8 cellular contexts compared by ENCODE assay signal in genomic region chr14:88005050-88005481, GRCh38. TPM values are rescaled to one million over a fixed set of nuclear protein-coding genes. Genes with fewer than 3 reads are reported as not detected.
DNase-seq lines count a peak whose midpoint lies in the region; ATAC-seq and TF ChIP-seq lines count a peak whose summit lies in the region.

GPR65 (plus strand) TSS chr14:88005135; CDS start chr14:88010848, 5,713 bp downstream.

- no peaks in the 10 kb centered on the region for H3K27me3 ChIP-seq in heart left ventricle
- H3K27me3 ChIP-seq in H9 (ENCODE audit: insufficient read depth, low read length) = no peaks in the 10 kb centered on the region

- no peak for DNase-seq in heart left ventricle
- DNase-seq in Right ventricle myocardium inferior (ENCODE audit: missing footprints) = no peak
- DNase-seq in SIG-M5 treated with dmso at 0.1 percent for 504 hours (lab: John Stamatoyannopoulos, UW; ENCODE audit: unreplicated experiment) = peak; percentile 88
- DNase-seq in left cardiac atrium = no peak
- DNase-seq in DMS79 treated with DMSO at 0.1 percent for 48 hours (lab: John Stamatoyannopoulos, UW) = no peak
- DNase-seq in cortex of kidney (lab: John Stamatoyannopoulos, UW) = no peak
- DNase-seq in H9 = no peak

- intact Hi-C loops in heart left ventricle (cut with DNase I) (no loop called here), Right ventricle myocardium inferior (cut with DNase I) (no loop called here), left cardiac atrium (cut with DNase I) (no loop called here)

- H3K4me3 ChIP-seq in heart left ventricle = peak within 1 kb of the TSS in 8 of 12 donors; percentile 6 to 63 (median 38)

- H3T11ph ChIP-seq in H9 (ENCODE audit: low read length) = no peak within 1 kb of the TSS

- H3K4me1 ChIP-seq in heart left ventricle (peaks cover 0 to 55% (median 0%) of the 10 kb centered on the region in 12 donors), H9 (ENCODE audit: insufficient read depth, low read length) (no peaks in the 10 kb centered on the region)

- H2BK5ac ChIP-seq in H9 (ENCODE audit: insufficient read length, low read length) = no peak within 1 kb of the TSS

- no peaks in the 10 kb centered on the region for H3K9me3 ChIP-seq in heart left ventricle
- H3K9me3 ChIP-seq in H9 (ENCODE audit: control insufficient read depth, low read depth, low read length) = no peaks in the 10 kb centered on the region

- H2BK120ac ChIP-seq in H9 (ENCODE audit: low read depth, low read length, poor library complexity, severe bottlenecking) = no peak within 1 kb of the TSS

- no peak within 1 kb of the TSS for H3K4ac ChIP-seq in H9 (ENCODE audit: low read depth, low read length)

- no peak within 1 kb of the TSS for H3K4me2 ChIP-seq in H9 (ENCODE audit: insufficient read depth, insufficient read length, low read length)

- no peak within 1 kb of the TSS for H2BK15ac ChIP-seq in H9 (ENCODE audit: low read depth, low read length)

- no peak within 1 kb of the TSS for H2BK20ac ChIP-seq in H9 (ENCODE audit: low read depth, low read length, poor library complexity, severe bottlenecking)

- no peak within 1 kb of the TSS for H3K14ac ChIP-seq in H9 (ENCODE audit: insufficient read depth, low read length)

- H3K27me3 Mint-ChIP-seq in H9 (ENCODE audit: low read depth) = no peaks in the 10 kb centered on the region

- H3K36me3 Mint-ChIP-seq in H9 (ENCODE audit: insufficient read depth in 1 of 3, low read depth in 3 of 3) = no peaks in the 10 kb centered on the region

- H3K27ac Mint-ChIP-seq in H9 = no peak within 1 kb of the TSS

- 34 to 40% (median 38%) methylated on average over 3 of the region's 3 CpGs for WGBS in heart left ventricle, 4 donors
- no CpG with 5 or more reads among the region's 3 CpGs for WGBS in H9 (ENCODE audit: extremely low coverage, insufficient read length, low lambda C conversion rate)

- no peaks in the 10 kb centered on the region for H3K79me2 ChIP-seq in H9 (ENCODE audit: insufficient read depth, low read length)

- no peak for TF ChIP-seq POLR2A in heart left ventricle (IDR thresholded peaks at IDR 0.05)

- no peaks in the 10 kb centered on the region for H3K23me2 ChIP-seq in H9 (ENCODE audit: insufficient read length, low read depth, low read length, poor library complexity, severe bottlenecking)

- no peak within 1 kb of the TSS for H2AK5ac ChIP-seq in H9 (ENCODE audit: insufficient read length, low read length)

- no peaks in the 10 kb centered on the region for H3K9me3 Mint-ChIP-seq in H9

- ATAC-seq in heart left ventricle (peak in 2 of 4 donors; percentile 46 to 73), Right ventricle myocardium inferior (no peak), HG02885 (IDR thresholded peaks at IDR 0.05; ENCODE audit: poor library complexity, unreplicated experiment) (peak; percentile 68), left cardiac atrium (peak; percentile 53 to 59)

- H2BK12ac ChIP-seq in H9 (ENCODE audit: insufficient read length, low read depth, low read length) = no peak within 1 kb of the TSS

- no peak within 1 kb of the TSS for H3K23ac ChIP-seq in H9 (ENCODE audit: insufficient read length, low read depth, low read length)

- H4K5ac ChIP-seq in H9 (ENCODE audit: insufficient read length, low read depth, low read length) = no peak within 1 kb of the TSS

- no peak within 1 kb of the TSS for H3K4me3 Mint-ChIP-seq in H9

- no peak within 1 kb of the TSS for H4K8ac ChIP-seq in H9 (replicated peaks; ENCODE audit: insufficient read length, low read depth, low read length)

- no peaks in the 10 kb centered on the region for H4K20me1 ChIP-seq in H9 (ENCODE audit: control insufficient read depth, insufficient read depth, insufficient read length)

- H3K9ac ChIP-seq in H9 (ENCODE audit: extremely low read depth, insufficient read length, low read length) = no peak within 1 kb of the TSS

- H3K4me1 Mint-ChIP-seq in H9 = no peaks in the 10 kb centered on the region

- no peaks in the 10 kb centered on the region for H3K79me1 ChIP-seq in H9 (ENCODE audit: insufficient read depth, low read depth, low read length, poor library complexity, severe bottlenecking)

- no peak within 1 kb of the TSS for H3K56ac ChIP-seq in H9 (ENCODE audit: insufficient read length, low read depth, low read length)

- TF ChIP-seq CTCF in heart left ventricle (IDR thresholded peaks at IDR 0.05) (no peak), H9 (conservative IDR thresholded peaks at IDR 0.05) (no peak)

- no peaks in the 10 kb centered on the region for H3K36me3 ChIP-seq in heart left ventricle

- H3K18ac ChIP-seq in H9 (ENCODE audit: insufficient read length, low read depth, low read length) = no peak within 1 kb of the TSS

- H2AFZ ChIP-seq in H9 (ENCODE audit: low read length) = no peak within 1 kb of the TSS

- no peak within 1 kb of the TSS for H4K91ac ChIP-seq in H9 (ENCODE audit: insufficient read length, low read depth, low read length)

- H3K27ac ChIP-seq in heart left ventricle (peak within 1 kb of the TSS in 5 of 12 donors; percentile 2 to 94 (median 14)), H9 (ENCODE audit: insufficient read length, low read depth, low read length) (no peak within 1 kb of the TSS)

RNA-seq across cellular contexts. Expression of gene GPR65, which starts in this region (rescaled TPM):
- total RNA-seq in heart left ventricle (1 to 10 TPM in 2 of 9 donors, under 1 TPM in 7; 0.22 to 7.9 (median 0.50) TPM), Right ventricle myocardium inferior (0.62 TPM), left cardiac atrium (1 to 10 TPM; 1.0 to 1.1 TPM), H9 (2021) (not detected in 2 replicates)
- polyA plus RNA-seq in heart left ventricle = under 1 TPM; 0.15 to 0.30 TPM
